In genomic region chr19:33868821-33869412, GRCh38 we compare ENCODE assay signal across 8 cellular contexts.
A peak's percentile ranks its signal among the peaks of the same experiment; 100 is the strongest.
DNase-seq lines count a peak whose midpoint lies in the region; ATAC-seq and TF ChIP-seq lines count a peak whose summit lies in the region.

No MANE protein-coding gene starts in this region.

- no peaks in the 10 kb centered on the region for H3K9me3 ChIP-seq in tibial artery

- H3K4me3 ChIP-seq in tibial artery: peak overlapping the region; percentile 29 to 35

- in situ Hi-C loops in ACHN (cut with HindIII; ENCODE audit: low pct_ligation_motif_present, low pct_unique_long_range_greater_than_20kb, low sequenced_read_pairs): no loop called here

- peaks cover 0 to 3% of the 10 kb centered on the region in 2 donors for H3K27me3 ChIP-seq in tibial artery

- H3K36me3 ChIP-seq in tibial artery: no peaks in the 10 kb centered on the region

- intact Hi-C loops in tibial artery (cut with DNase I; ENCODE audit: low total_unique reads): no loop called here

- H3K4me1 ChIP-seq in tibial artery: peaks cover 0 to 18% (median 6%) of the 10 kb centered on the region in 4 donors

- ATAC-seq in GM21528 (IDR thresholded peaks at IDR 0.05; ENCODE audit: low FRiP score, unreplicated experiment) (no peak), GM18519 (IDR thresholded peaks at IDR 0.05; ENCODE audit: low FRiP score, unreplicated experiment) (no peak)

- DNase-seq in NCI-H2227 (lab: John Stamatoyannopoulos, UW; ENCODE audit: unreplicated experiment): peak; percentile 77
- DNase-seq in ecto neural progenitor cell (ENCODE audit: low spot score): peak; percentile 67
- peak; percentile 46 to 54 for DNase-seq in lung microvascular endothelial cell (ENCODE audit: low read depth in 2 of 2)
- DNase-seq in tibial artery: no peak
- no peak for DNase-seq in activated CD4-positive, alpha-beta T cell treated with anti-CD3 and anti-CD28 coated beads, Interleukin-2, amount 50 U/mL, for 1 hour
- DNase-seq in ACHN: no peak

- H3K27ac ChIP-seq in tibial artery: peak overlapping the region in 1 of 2 donors; percentile 54

- no peak for TF ChIP-seq CTCF in tibial artery (IDR thresholded peaks at IDR 0.05)

Comparison
In these comparisons a context has a peak if more than half of its experiments do, and no peak if none do; other contexts are left out.
1. DNase-seq: peak in NCI-H2227 (single experiment), ecto neural progenitor cell (single experiment) and lung microvascular endothelial cell (2 of 2); none in tibial artery (0 of 2), activated CD4-positive, alpha-beta T cell treated with anti-CD3 and anti-CD28 coated beads, Interleukin-2, amount 50 U/mL, for 1 hour (single experiment) and ACHN (single experiment).